19 cellular contexts compared by ENCODE assay signal in genomic region chr4:177214935-177215334, GRCh38.
DNase-seq lines count a peak whose midpoint lies in the region; FAIRE-seq and TF ChIP-seq lines count a peak whose summit lies in the region.
"Had no signal": no experiment of that assay in that cellular context is flagged by ENCODE, and none has a peak within 500 bp of the region (broad histone marks: within the 10 kb centered on the region; RNA-seq: fewer than 3 reads in every experiment).

No MANE protein-coding gene starts in this region.

- no peaks in the 10 kb centered on the region for H3K36me3 Mint-ChIP-seq in activated CD4-positive, alpha-beta memory T cell treated with anti-CD3 and anti-CD28 coated beads for 36 hours
- H3K36me3 Mint-ChIP-seq in activated CD4-positive, alpha-beta memory T cell treated with anti-CD3 and anti-CD28 coated beads, Interleukin-2, amount 10 ng/mL, durations not matched to agents 7 days and 5 days (ENCODE audit: low read depth) = no peaks in the 10 kb centered on the region
- H3K36me3 Mint-ChIP-seq: stimulated activated naive B cell treated with anti-CD40 and anti-IgM and Interleukin-4, amounts not matched to agents 10 μg/mL and 1 μg/mL and 100 μg/mL, for 72 hours had no signal

- H3K27ac ChIP-seq in osteoblast (ENCODE audit: low read depth, low read length) (peak overlapping the region; percentile 60), vagina (no peak overlapping the region)
- H3K27ac ChIP-seq: gastrocnemius medialis, HL-60, KMS-11, upper lobe of right lung had no signal

- H3K4me3 Mint-ChIP-seq in activated CD4-positive, alpha-beta memory T cell treated with anti-CD3 and anti-CD28 coated beads for 36 hours = no peak overlapping the region
- no peak overlapping the region for H3K4me3 Mint-ChIP-seq in activated CD4-positive, alpha-beta memory T cell treated with anti-CD3 and anti-CD28 coated beads, Interleukin-2, amount 10 ng/mL, durations not matched to agents 7 days and 5 days
- H3K4me3 Mint-ChIP-seq: activated CD4-positive, alpha-beta T cell treated with anti-CD3 and anti-CD28 coated beads for 36 hours; stimulated activated naive B cell treated with anti-CD40 and anti-IgM and Interleukin-4, amounts not matched to agents 10 μg/mL and 1 μg/mL and 100 μg/mL, for 72 hours had no signal

- no peaks in the 10 kb centered on the region for H4K20me1 ChIP-seq in osteoblast (ENCODE audit: insufficient read depth, low read length)

- H3K4me1 ChIP-seq in osteoblast (ENCODE audit: insufficient read depth, low read length) = peaks cover 9% of the 10 kb centered on the region
- no peaks in the 10 kb centered on the region for H3K4me1 ChIP-seq in vagina
- H3K4me1 ChIP-seq: gastrocnemius medialis, upper lobe of right lung had no signal

- intact Hi-C loops in activated CD4-positive, alpha-beta memory T cell treated with anti-CD3 and anti-CD28 coated beads for 36 hours (cut with micrococcal nuclease) = no loop called here
- intact Hi-C loops in vagina (cut with DNase I) = no loop called here

- TF ChIP-seq POLR2A in vagina (IDR thresholded peaks at IDR 0.05) = no peak

- H3K4me3 ChIP-seq in osteoblast (ENCODE audit: insufficient read depth, low read length) (no peak overlapping the region), vagina (no peak overlapping the region)
- H3K4me3 ChIP-seq: gastrocnemius medialis, upper lobe of right lung had no signal

- CTCF ChIA-PET in activated CD4-positive, alpha-beta memory T cell treated with anti-CD3 and anti-CD28 coated beads for 36 hours (lab: Charles Lee) = no interaction called here
- CTCF ChIA-PET in activated CD4-positive, alpha-beta memory T cell treated with anti-CD3 and anti-CD28 coated beads, Interleukin-2, amount 10 ng/mL, durations not matched to agents 7 days and 5 days (lab: Charles Lee) = no interaction called here

- H3K79me2 ChIP-seq in osteoblast (ENCODE audit: insufficient read depth, low read length) = no peaks in the 10 kb centered on the region

- H3K27me3 ChIP-seq in osteoblast (ENCODE audit: insufficient read depth, low read length) (no peaks in the 10 kb centered on the region), vagina (no peaks in the 10 kb centered on the region)
- H3K27me3 ChIP-seq: gastrocnemius medialis, upper lobe of right lung had no signal

- TF ChIP-seq CTCF in osteoblast (IDR thresholded peaks at IDR 0.05; ENCODE audit: extremely low read depth, low read depth, low read length) (no peak), vagina (IDR thresholded peaks at IDR 0.05) (no peak)

- H2AFZ ChIP-seq in osteoblast (ENCODE audit: low read length) = no peak overlapping the region

- peak; percentile 82 for FAIRE-seq in RCC 7860 (lab: Jason Lieb, UNC)
- FAIRE-seq: GM12891 had no signal

- no peak overlapping the region for H3K4me2 ChIP-seq in osteoblast (ENCODE audit: insufficient read depth, low read length)
- H3K4me2 ChIP-seq: KMS-11 had no signal

- POLR2A ChIA-PET in activated CD4-positive, alpha-beta memory T cell treated with anti-CD3 and anti-CD28 coated beads for 36 hours (lab: Charles Lee) = no interaction called here
- POLR2A ChIA-PET in activated CD4-positive, alpha-beta memory T cell treated with anti-CD3 and anti-CD28 coated beads, Interleukin-2, amount 10 ng/mL, durations not matched to agents 7 days and 5 days (lab: Charles Lee) = no interaction called here

- H3K9me3 ChIP-seq in osteoblast (ENCODE audit: low read depth, low read length) (no peaks in the 10 kb centered on the region), vagina (no peaks in the 10 kb centered on the region)
- H3K9me3 ChIP-seq: gastrocnemius medialis, upper lobe of right lung had no signal

- H3K27ac Mint-ChIP-seq in activated CD4-positive, alpha-beta memory T cell treated with anti-CD3 and anti-CD28 coated beads for 36 hours = no peak overlapping the region
- no peak overlapping the region for H3K27ac Mint-ChIP-seq in activated CD4-positive, alpha-beta memory T cell treated with anti-CD3 and anti-CD28 coated beads, Interleukin-2, amount 10 ng/mL, durations not matched to agents 7 days and 5 days
- H3K27ac Mint-ChIP-seq: activated CD4-positive, alpha-beta T cell treated with anti-CD3 and anti-CD28 coated beads for 36 hours; stimulated activated naive B cell treated with anti-CD40 and anti-IgM and Interleukin-4, amounts not matched to agents 10 μg/mL and 1 μg/mL and 100 μg/mL, for 72 hours had no signal

- peak; percentile 16 for DNase-seq in activated CD4-positive, alpha-beta memory T cell treated with anti-CD3 and anti-CD28 coated beads for 36 hours
- DNase-seq in activated CD4-positive, alpha-beta memory T cell treated with anti-CD3 and anti-CD28 coated beads, Interleukin-2, amount 10 ng/mL, durations not matched to agents 7 days and 5 days = no peak
- DNase-seq in Daoy (ENCODE audit: low read depth) (peak; percentile 19), RCC 7860 (ENCODE audit: low spot score) (peak; percentile 63), osteoblast (ENCODE audit: insufficient read length, low spot score, missing footprints) (peak; percentile 80), vagina (ENCODE audit: extremely low spot score in 2 of 2) (no peak), NCI-H187 (lab: John Stamatoyannopoulos, UW) (no peak), T-helper 9 cell (no peak)
- DNase-seq: ACHN; activated CD4-positive, alpha-beta T cell treated with anti-CD3 and anti-CD28 coated beads for 36 hours; aorta; gastrocnemius medialis; NCI-H1436; Right ventricle myocardium superior; stimulated activated naive B cell treated with anti-CD40 and anti-IgM and Interleukin-4, amounts not matched to agents 10 μg/mL and 1 μg/mL and 100 μg/mL, for 72 hours; upper lobe of right lung had no signal

- no peaks in the 10 kb centered on the region for H3K4me1 Mint-ChIP-seq in activated CD4-positive, alpha-beta memory T cell treated with anti-CD3 and anti-CD28 coated beads for 36 hours (ENCODE audit: low read depth)
- H3K4me1 Mint-ChIP-seq in activated CD4-positive, alpha-beta memory T cell treated with anti-CD3 and anti-CD28 coated beads, Interleukin-2, amount 10 ng/mL, durations not matched to agents 7 days and 5 days = no peaks in the 10 kb centered on the region
- H3K4me1 Mint-ChIP-seq: activated CD4-positive, alpha-beta T cell treated with anti-CD3 and anti-CD28 coated beads for 36 hours; stimulated activated naive B cell treated with anti-CD40 and anti-IgM and Interleukin-4, amounts not matched to agents 10 μg/mL and 1 μg/mL and 100 μg/mL, for 72 hours had no signal

- H3K36me3 ChIP-seq in osteoblast (ENCODE audit: insufficient read depth, low read length) (no peaks in the 10 kb centered on the region), vagina (no peaks in the 10 kb centered on the region)
- H3K36me3 ChIP-seq: gastrocnemius medialis, upper lobe of right lung had no signal

- H3K9me3 Mint-ChIP-seq in activated CD4-positive, alpha-beta memory T cell treated with anti-CD3 and anti-CD28 coated beads for 36 hours = no peaks in the 10 kb centered on the region
- H3K9me3 Mint-ChIP-seq in activated CD4-positive, alpha-beta memory T cell treated with anti-CD3 and anti-CD28 coated beads, Interleukin-2, amount 10 ng/mL, durations not matched to agents 7 days and 5 days = no peaks in the 10 kb centered on the region
- H3K9me3 Mint-ChIP-seq: stimulated activated naive B cell treated with anti-CD40 and anti-IgM and Interleukin-4, amounts not matched to agents 10 μg/mL and 1 μg/mL and 100 μg/mL, for 72 hours had no signal

- peaks cover 4% of the 10 kb centered on the region for H3K27me3 Mint-ChIP-seq in activated CD4-positive, alpha-beta memory T cell treated with anti-CD3 and anti-CD28 coated beads for 36 hours
- H3K27me3 Mint-ChIP-seq in activated CD4-positive, alpha-beta memory T cell treated with anti-CD3 and anti-CD28 coated beads, Interleukin-2, amount 10 ng/mL, durations not matched to agents 7 days and 5 days = peaks cover 6% of the 10 kb centered on the region
- H3K27me3 Mint-ChIP-seq: stimulated activated naive B cell treated with anti-CD40 and anti-IgM and Interleukin-4, amounts not matched to agents 10 μg/mL and 1 μg/mL and 100 μg/mL, for 72 hours had no signal

Comparison
In these comparisons a context has a peak if more than half of its experiments do, and no peak if none do; other contexts are left out.
1. DNase-seq: peak in activated CD4-positive, alpha-beta memory T cell treated with anti-CD3 and anti-CD28 coated beads for 36 hours (single experiment), Daoy (single experiment), RCC 7860 (single experiment) and osteoblast (single experiment); none in activated CD4-positive, alpha-beta memory T cell treated with anti-CD3 and anti-CD28 coated beads, Interleukin-2, amount 10 ng/mL, durations not matched to agents 7 days and 5 days (single experiment), vagina (0 of 2), NCI-H187 (0 of 2) and T-helper 9 cell (single experiment).